Comparison of ENCODE assay signal across 20 cellular contexts in the genomic region with DNA sequence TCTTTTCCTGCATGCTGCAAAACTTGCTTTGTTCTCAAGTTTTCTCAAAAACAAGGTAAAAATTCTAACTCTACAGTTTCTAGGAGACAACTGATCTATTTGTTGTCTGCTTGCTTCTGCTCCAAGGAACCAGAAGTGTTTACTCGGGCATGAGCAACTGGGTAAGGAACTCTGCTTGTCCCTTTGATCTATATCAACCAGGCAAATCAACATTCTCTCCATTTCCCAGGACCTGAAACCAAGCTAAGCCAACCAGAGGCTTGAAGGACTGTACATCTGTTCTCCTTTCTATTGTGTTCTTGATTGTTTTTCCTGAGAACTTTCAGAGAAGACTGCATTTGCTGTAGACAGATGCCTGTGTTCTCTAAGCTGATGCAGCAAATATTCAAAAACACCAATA.
DNase-seq lines count a peak whose midpoint lies in the region; ATAC-seq, FAIRE-seq and TF ChIP-seq lines count a peak whose summit lies in the region.
"Had no signal": no experiment of that assay in that cellular context is flagged by ENCODE, and none has a peak within 500 bp of the region (broad histone marks: within the 10 kb centered on the region; RNA-seq: fewer than 3 reads in every experiment).

No MANE protein-coding gene starts in this region.

- TF ChIP-seq RAD21 in A549 (conservative IDR thresholded peaks at IDR 0.05 in 1 of 2, IDR thresholded peaks at IDR 0.05 in 1 of 2): no peak

- ATAC-seq in A549: peak; percentile 72 to 75; a peak in 5 of 6 replicates

- no peaks in the 10 kb centered on the region for H3K36me3 ChIP-seq in neuron (ENCODE audit: insufficient read depth, low read length)
- H3K36me3 ChIP-seq: BLaER1 treated with 17β-estradiol and CSF1 and Interleukin-3, amounts not matched to agents 10 nM and 100 nM; HAP-1 had no signal

- intact Hi-C loops in lower leg skin (cut with DNase I; ENCODE audit: low total_unique reads): no loop called here

- H2AFZ ChIP-seq in neuron (ENCODE audit: low read depth, low read length): peak overlapping the region; percentile 19

- peaks cover 32% of the 10 kb centered on the region for H3K4me1 ChIP-seq in A549
- peaks cover 4% of the 10 kb centered on the region for H3K4me1 ChIP-seq in neuron (ENCODE audit: insufficient read depth, low read length)
- H3K4me1 ChIP-seq: BLaER1 treated with 17β-estradiol and CSF1 and Interleukin-3, amounts not matched to agents 10 nM and 100 nM had no signal

- TF ChIP-seq POLR2A in A549 (IDR thresholded peaks at IDR 0.05; ENCODE audit: low read length) (no peak), lower leg skin (IDR thresholded peaks at IDR 0.05) (no peak)

- peak overlapping the region; percentile 54 to 57; a peak in 4 of 6 replicates for H3K27ac ChIP-seq in A549
- H3K27ac ChIP-seq: BLaER1 treated with 17β-estradiol and CSF1 and Interleukin-3, amounts not matched to agents 10 nM and 100 nM; HL-60 had no signal

- FAIRE-seq in A549 (lab: Jason Lieb, UNC): no peak
- no peak for FAIRE-seq in D721Med (lab: Jason Lieb, UNC)
- FAIRE-seq: GM12892, H1 had no signal

- H3K9me3 ChIP-seq in A549: no peaks in the 10 kb centered on the region
- H3K9me3 ChIP-seq in neuron (ENCODE audit: low read length): no peaks in the 10 kb centered on the region
- H3K9me3 ChIP-seq: BLaER1 treated with 17β-estradiol and CSF1 and Interleukin-3, amounts not matched to agents 10 nM and 100 nM; HAP-1 had no signal

- POLR2A ChIA-PET in A549 (lab: Yijun Ruan, JAX): no interaction called here

- H3K4me3 ChIP-seq in A549 (no peak overlapping the region), neuron (ENCODE audit: low read length) (no peak overlapping the region), lower leg skin (ENCODE audit: low read depth, poor library complexity, severe bottlenecking) (no peak overlapping the region)
- H3K4me3 ChIP-seq: BLaER1 treated with 17β-estradiol and CSF1 and Interleukin-3, amounts not matched to agents 10 nM and 100 nM; HAP-1 had no signal

- no peaks in the 10 kb centered on the region for H3K27me3 ChIP-seq in neuron (ENCODE audit: insufficient read depth, low read length)
- H3K27me3 ChIP-seq: BLaER1 treated with 17β-estradiol and CSF1 and Interleukin-3, amounts not matched to agents 10 nM and 100 nM had no signal

- WGBS in A549 (ENCODE audit: missing lambda C conversion rate): 6% methylated on average over 1 of the region's 1 CpG
- 42 to 50% methylated on average over 1 of the region's 1 CpG for WGBS in lower leg skin, 2 donors

- CTCF ChIA-PET in A549 (lab: Yijun Ruan, JAX): interaction anchor here (0.7 to 2.7 kb wide), 4 partner anchors 9 to 1424 kb away, joined by 3 to 16 read pairs (median 4); no protein-coding TSS in a partner anchor

- peak overlapping the region; percentile 50 for H3K4me2 ChIP-seq in A549
- H3K4me2 ChIP-seq: BLaER1 treated with 17β-estradiol and CSF1 and Interleukin-3, amounts not matched to agents 10 nM and 100 nM had no signal

- TF ChIP-seq EP300 in A549 (IDR thresholded peaks at IDR 0.05): no peak

- peak in 1 of 2 experiments; percentile 59 for DNase-seq in A549 (ENCODE audit: low read depth in 1 of 2, low spot score in 1 of 2)
- peak; percentile 78 for DNase-seq in NCI-H69 (lab: John Stamatoyannopoulos, UW)
- DNase-seq in kidney tubule cell (ENCODE audit: low spot score): peak; percentile 10
- no peak for DNase-seq in HK-2 (ENCODE audit: unreplicated experiment)
- no peak for DNase-seq in D721Med (ENCODE audit: insufficient read length, low spot score)
- no peak for DNase-seq in GM19240 (ENCODE audit: insufficient read length, low spot score)
- no peak for DNase-seq in lower leg skin (ENCODE audit: low spot score in 2 of 2)
- DNase-seq: 8988T; ACHN; CD4-positive, CD25-positive, alpha-beta regulatory T cell; DMS 273 treated with DMSO at 0.1 percent for 48 hours; DMS79 treated with DMSO at 0.1 percent for 48 hours; EL; GDM1 had no signal

- TF ChIP-seq CTCF in A549 (IDR thresholded peaks at IDR 0.05) (no peak), D721Med (IDR thresholded peaks at IDR 0.05; ENCODE audit: insufficient read depth, missing control alignments) (no peak), lower leg skin (IDR thresholded peaks at IDR 0.05) (no peak)

TF ChIP-seq in A549, 52 proteins besides CTCF, POLR2A, EP300 and RAD21:
- TF ChIP-seq CBX2 (IDR thresholded peaks at IDR 0.05; ENCODE audit: borderline replicate concordance, low read depth) (no peak), ELK1 (IDR thresholded peaks at IDR 0.05; ENCODE audit: low read depth, low read length) (no peak), HOXB5 (CRISPR knock-in tag; IDR thresholded peaks at IDR 0.05) (no peak), GATA3 (IDR thresholded peaks at IDR 0.05; ENCODE audit: borderline replicate concordance) (peak; percentile 37; the same call in 1 of the 2 replicates), EHF (CRISPR knock-in tag; IDR thresholded peaks at IDR 0.05) (no peak), MAFK (IDR thresholded peaks at IDR 0.05; ENCODE audit: partially characterized antibody) (peak; percentile 43), FOSL2 (IDR thresholded peaks at IDR 0.05) (no peak), FOSL2 (CRISPR knock-in tag; IDR thresholded peaks at IDR 0.05) (no peak), HOXA7 (CRISPR knock-in tag; IDR thresholded peaks at IDR 0.05) (no peak), POLR2AphosphoS2 (conservative IDR thresholded peaks at IDR 0.05; ENCODE audit: low read length) (no peak), RARB (CRISPR knock-in tag; IDR thresholded peaks at IDR 0.05) (no peak), TFCP2L1 (CRISPR knock-in tag; IDR thresholded peaks at IDR 0.05) (no peak), RFX5 (IDR thresholded peaks at IDR 0.05) (no peak)
TF ChIP-seq in A549: peak in this region for 2.

Comparison
In these comparisons a context has a peak if more than half of its experiments do, and no peak if none do; other contexts are left out.
1. DNase-seq: peak in NCI-H69 (single experiment) and kidney tubule cell (single experiment); none in HK-2 (single experiment), D721Med (single experiment), GM19240 (single experiment) and lower leg skin (0 of 2).